ENCODE assay signal across 9 cellular contexts in the genomic region with DNA sequence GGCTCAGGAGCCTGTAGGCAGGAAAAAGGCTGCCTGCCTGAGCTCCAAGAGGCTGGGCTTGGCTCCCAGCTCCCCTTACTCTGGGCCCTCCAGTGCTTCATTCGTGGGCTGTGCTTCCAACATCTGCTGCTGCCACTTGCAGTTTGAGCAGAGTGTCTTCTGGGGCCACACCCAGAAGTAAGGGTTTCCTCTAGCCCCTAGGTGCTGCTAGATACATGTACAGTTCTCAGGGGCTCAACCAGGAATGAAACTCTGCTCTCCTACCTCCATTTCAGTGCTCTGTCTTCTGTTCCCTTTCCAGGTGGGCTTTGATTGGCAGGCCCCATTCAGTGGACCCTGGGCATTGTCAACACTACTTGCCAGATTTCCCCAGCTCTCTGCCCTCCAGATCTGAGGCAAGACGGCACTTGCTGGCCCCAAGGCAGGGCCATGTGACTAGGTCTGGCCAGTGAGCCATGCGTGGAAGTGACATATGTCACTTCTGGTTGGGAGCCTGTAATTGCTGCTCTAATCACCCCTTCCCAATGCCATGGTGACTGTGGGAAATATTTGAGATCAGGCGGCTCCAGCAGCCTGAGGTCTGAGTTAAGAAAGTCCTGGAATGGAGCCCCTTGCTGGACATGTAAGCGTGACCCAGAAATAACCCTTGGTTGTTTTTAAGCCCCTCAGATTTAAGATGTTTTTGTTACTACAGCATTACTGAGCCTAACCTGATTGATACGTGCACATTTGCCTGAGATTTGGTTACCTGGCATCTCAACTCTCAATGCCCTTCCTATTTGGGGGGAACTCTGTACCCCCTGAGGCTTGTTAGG. TPM values are rescaled to one million over a fixed set of nuclear protein-coding genes. Genes with fewer than 3 reads are reported as not detected.
A peak's percentile ranks its signal among the peaks of the same experiment; 100 is the strongest.
DNase-seq lines count a peak whose midpoint lies in the region; ATAC-seq and TF ChIP-seq lines count a peak whose summit lies in the region.
"Had no signal": no experiment of that assay in that cellular context is flagged by ENCODE, and none has a peak within 500 bp of the region (broad histone marks: within the 10 kb centered on the region; RNA-seq: fewer than 3 reads in every experiment).

No MANE protein-coding gene starts in this region.

- peaks cover 2% of the 10 kb centered on the region for H3K79me2 ChIP-seq in parathyroid adenoma

- H3K4me2 ChIP-seq in parathyroid adenoma (ENCODE audit: low read length): no peak overlapping the region

- H3K9ac ChIP-seq in parathyroid adenoma: peak overlapping the region; percentile 42

- TF ChIP-seq CTCF in activated B cell treated with CpG ODN at 0.5 μM for 24 hours (IDR thresholded peaks at IDR 0.05) (no peak), parathyroid adenoma (IDR thresholded peaks at IDR 0.05) (peak; percentile 7), RWPE1 (conservative IDR thresholded peaks at IDR 0.05; ENCODE audit: low read depth) (no peak)

- peaks cover 3% of the 10 kb centered on the region for H3K27me3 Mint-ChIP-seq in activated B cell treated with CpG ODN at 0.5 μM for 24 hours

- ATAC-seq in GM19023 (IDR thresholded peaks at IDR 0.05; ENCODE audit: unreplicated experiment): peak; percentile 77
- ATAC-seq in HG03064 (IDR thresholded peaks at IDR 0.05; ENCODE audit: low read depth, unreplicated experiment): peak; percentile 60
- ATAC-seq in activated B cell treated with CpG ODN at 0.5 μM for 24 hours (ENCODE audit: low read depth): peak; percentile 81

- peak overlapping the region; percentile 4 for H3K4me3 Mint-ChIP-seq in activated B cell treated with CpG ODN at 0.5 μM for 24 hours

- DNase-seq in activated B cell treated with CpG ODN at 0.5 μM for 24 hours (no peak), RKO (ENCODE audit: low spot score) (no peak), RWPE1 (ENCODE audit: low spot score) (no peak), hippocampal formation (lab: John Stamatoyannopoulos, UW) (no peak), cerebellar nuclear complex (lab: John Stamatoyannopoulos, UW) (no peak)
- DNase-seq: activated effector memory CD4-positive, alpha-beta T cell treated with anti-CD3 and anti-CD28 coated beads, Interleukin-2, amount 50 U/mL, for 16 hours had no signal

- no peaks in the 10 kb centered on the region for H3K9me3 ChIP-seq in parathyroid adenoma (ENCODE audit: control insufficient read depth, low read length)

- H3K27ac ChIP-seq in parathyroid adenoma (peak overlapping the region; percentile 99), RWPE1 (no peak overlapping the region)

- CTCF ChIA-PET in activated B cell treated with CpG ODN at 0.5 μM for 24 hours (lab: Charles Lee) (interaction anchor here (0.8 to 1.8 kb wide), 5 partner anchors 14 to 349 kb away, joined by 3 to 14 read pairs (median 4); no protein-coding TSS in a partner anchor), RWPE1 (lab: Yijun Ruan, JAX) (interaction anchor here (0.5 to 1.3 kb wide), 2 partner anchors 277 to 347 kb away, joined by 5 to 8 read pairs; no protein-coding TSS in a partner anchor)

- no peaks in the 10 kb centered on the region for H3K36me3 ChIP-seq in parathyroid adenoma (ENCODE audit: control insufficient read depth, insufficient read depth, low read length)

- H3K36me3 Mint-ChIP-seq in activated B cell treated with CpG ODN at 0.5 μM for 24 hours (ENCODE audit: low read depth): no peaks in the 10 kb centered on the region

- no peak overlapping the region for H3K4me3 ChIP-seq in parathyroid adenoma (ENCODE audit: low read depth, low read length)

- intact Hi-C loops in activated B cell treated with CpG ODN at 0.5 μM for 24 hours (cut with micrococcal nuclease): loop anchor here (1.0 kb wide), 1 partner anchor 299 kb away; no protein-coding TSS in a partner anchor

- H3K27me3 ChIP-seq in parathyroid adenoma (ENCODE audit: control insufficient read depth, insufficient read depth, low read length): no peaks in the 10 kb centered on the region

- POLR2A ChIA-PET in activated B cell treated with CpG ODN at 0.5 μM for 24 hours (lab: Charles Lee): interaction anchor here (0.9 to 1.2 kb wide), 2 partner anchors 161 to 292 kb away, joined by 3 read pairs; no protein-coding TSS in a partner anchor
- POLR2A ChIA-PET in RWPE1 (lab: Yijun Ruan, JAX; ENCODE audit: low non-redundant PET): no interaction called here

- H3K4me1 Mint-ChIP-seq in activated B cell treated with CpG ODN at 0.5 μM for 24 hours: peaks cover 18% of the 10 kb centered on the region

- peaks cover 65% of the 10 kb centered on the region for H3K4me1 ChIP-seq in parathyroid adenoma

- H3K9me3 Mint-ChIP-seq in activated B cell treated with CpG ODN at 0.5 μM for 24 hours: no peaks in the 10 kb centered on the region

- H3K27ac Mint-ChIP-seq in activated B cell treated with CpG ODN at 0.5 μM for 24 hours: no peak overlapping the region

- peak overlapping the region; percentile 47 for H2AFZ ChIP-seq in parathyroid adenoma

RNA-seq across cellular contexts. Expression of gene BOD1, which starts 9.4 kb away (rescaled TPM):
- 28.9 and 32.4 TPM in 2 replicates for total RNA-seq in activated B cell treated with CpG ODN at 0.5 μM for 24 hours
